Comparison of ENCODE assay signal across 19 cellular contexts in the genomic region with DNA sequence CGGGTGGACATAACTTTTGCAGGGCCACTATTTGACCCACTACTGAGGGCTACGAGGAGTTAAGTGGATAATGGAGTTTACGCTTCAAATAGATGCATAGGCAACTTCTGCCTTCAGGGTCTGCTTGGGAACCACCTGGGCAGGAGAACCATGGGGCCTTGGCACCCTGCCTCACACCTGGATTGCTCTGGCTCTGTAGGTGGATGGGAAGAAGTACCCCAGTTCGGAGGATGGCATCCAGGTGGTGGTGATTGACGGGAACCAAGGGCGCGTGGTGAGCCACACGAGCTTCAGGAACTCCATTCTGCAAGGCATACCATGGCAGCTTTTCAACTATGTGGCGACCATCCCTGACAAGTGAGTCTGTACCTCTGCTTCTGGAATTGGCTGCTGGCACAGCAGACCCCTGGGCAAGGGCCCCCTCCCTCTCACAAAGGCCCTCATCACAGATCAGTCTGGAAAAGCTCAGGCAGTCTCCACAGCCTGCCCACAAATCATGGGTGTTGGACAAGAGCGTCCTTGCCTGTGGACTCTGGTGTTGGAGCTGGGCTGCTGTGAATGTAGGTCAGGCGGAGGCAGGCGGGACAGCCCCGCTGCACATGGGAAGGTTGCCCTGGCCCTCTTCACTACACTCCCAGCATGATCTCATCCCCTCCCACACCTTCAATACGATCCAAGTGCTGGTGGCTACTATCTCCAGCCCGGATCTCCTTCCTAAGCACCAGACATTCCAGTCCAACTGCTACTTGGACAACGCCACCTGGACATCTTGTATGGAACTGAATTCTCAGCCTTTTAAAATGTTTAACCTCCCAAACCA. TPM values are rescaled to one million over a fixed set of nuclear protein-coding genes. Genes with fewer than 3 reads are reported as not detected.
A peak's percentile ranks its signal among the peaks of the same experiment; 100 is the strongest.
DNase-seq lines count a peak whose midpoint lies in the region; ATAC-seq and TF ChIP-seq lines count a peak whose summit lies in the region.
"Had no signal": no experiment of that assay in that cellular context is flagged by ENCODE, and none has a peak within 500 bp of the region (broad histone marks: within the 10 kb centered on the region; RNA-seq: fewer than 3 reads in every experiment).

No MANE protein-coding gene starts in this region.

- no peaks in the 10 kb centered on the region for H3K4me1 ChIP-seq in mammary epithelial cell (ENCODE audit: insufficient read depth, low read length)
- H3K4me1 ChIP-seq in upper lobe of right lung = no peaks in the 10 kb centered on the region
- H3K4me1 ChIP-seq in tibial nerve = no peaks in the 10 kb centered on the region

- no peak overlapping the region for H3K27ac ChIP-seq in mammary epithelial cell (ENCODE audit: insufficient read depth, low read depth, low read length)
- no peak overlapping the region for H3K27ac ChIP-seq in upper lobe of right lung
- no peak overlapping the region for H3K27ac ChIP-seq in tibial nerve
- H3K27ac ChIP-seq: brain microvascular endothelial cell, PC-9 had no signal

- H3K36me3 ChIP-seq in mammary epithelial cell (ENCODE audit: insufficient read depth, low read length) (no peaks in the 10 kb centered on the region), upper lobe of right lung (peaks cover 95% of the 10 kb centered on the region), tibial nerve (peaks cover 0 to 91% (median 3%) of the 10 kb centered on the region in 3 donors)

- H3K27me3 ChIP-seq in mammary epithelial cell (ENCODE audit: insufficient read depth, low read length) = no peaks in the 10 kb centered on the region
- no peaks in the 10 kb centered on the region for H3K27me3 ChIP-seq in upper lobe of right lung
- H3K27me3 ChIP-seq in tibial nerve = no peaks in the 10 kb centered on the region
- H3K27me3 ChIP-seq: brain microvascular endothelial cell had no signal

- intact Hi-C loops in mammary epithelial cell (cut with micrococcal nuclease) (no loop called here), upper lobe of right lung (cut with DNase I) (no loop called here)

- no peak overlapping the region for H3K4me2 ChIP-seq in mammary epithelial cell (ENCODE audit: insufficient read depth, low read depth, low read length)
- H3K4me2 ChIP-seq: PC-9 had no signal

- no peak for TF ChIP-seq EP300 in tibial nerve (IDR thresholded peaks at IDR 0.05)

- ATAC-seq in upper lobe of right lung (peak; percentile 18), HG03469 (IDR thresholded peaks at IDR 0.05; ENCODE audit: unreplicated experiment) (no peak)
- ATAC-seq: WTC11 had no signal

- H3K36me3 Mint-ChIP-seq in neural crest cell (ENCODE audit: low read depth) = peaks cover 14% of the 10 kb centered on the region
- H3K36me3 Mint-ChIP-seq in immature natural killer cell = peaks cover 13 to 48% (median 19%) of the 10 kb centered on the region in 3 donors

- H3K27me3 Mint-ChIP-seq in neural crest cell (ENCODE audit: low read depth) (no peaks in the 10 kb centered on the region), immature natural killer cell (ENCODE audit: low read depth in 3 of 3) (peaks cover 0 to 2% (median 2%) of the 10 kb centered on the region in 3 donors)
- H3K27me3 Mint-ChIP-seq: activated naive CD4-positive, alpha-beta T cell treated with anti-CD3 and anti-CD28 coated beads, Interleukin-2, amount 10 ng/mL, durations not matched to agents 7 days and 5 days; CD4-positive, alpha-beta memory T cell had no signal

- DNase-seq in T47D (ENCODE audit: low read depth in 1 of 2, low spot score in 1 of 2) (peak; percentile 59 to 85), mammary epithelial cell (no peak), fibroblast of mammary gland (ENCODE audit: low read depth) (peak; percentile 58), neural crest cell (ENCODE audit: low read depth, low spot score) (no peak), upper lobe of right lung (no peak), tibial nerve (ENCODE audit: low spot score in 2 of 2) (no peak), immature natural killer cell (no peak)
- DNase-seq: activated naive CD4-positive, alpha-beta T cell treated with anti-CD3 and anti-CD28 coated beads, Interleukin-2, amount 10 ng/mL, durations not matched to agents 7 days and 5 days; brain microvascular endothelial cell; CD4-positive, alpha-beta memory T cell; effector memory CD4-positive, alpha-beta T cell; foreskin fibroblast; mesenchymal stem cell; NCI-H1694 treated with DMSO at 0.1 percent for 48 hours; NCI-H524 treated with DMSO at 0.1 percent for 48 hours; PC-9; SW 1271 had no signal

- H3K27ac Mint-ChIP-seq in neural crest cell (ENCODE audit: unreplicated experiment) = peak overlapping the region; percentile 88
- H3K27ac Mint-ChIP-seq in immature natural killer cell = peak overlapping the region in 1 of 6 donors; percentile 45
- H3K27ac Mint-ChIP-seq: activated naive CD4-positive, alpha-beta T cell treated with anti-CD3 and anti-CD28 coated beads, Interleukin-2, amount 10 ng/mL, durations not matched to agents 7 days and 5 days; CD4-positive, alpha-beta memory T cell; WTC11 had no signal

- TF ChIP-seq CTCF in mammary epithelial cell (conservative IDR thresholded peaks at IDR 0.05 in 1 of 2, IDR thresholded peaks at IDR 0.05 in 1 of 2; ENCODE audit: extremely low read depth in 1 of 2, insufficient read depth in 1 of 2, low read depth in 1 of 2, low read length in 2 of 2) (no peak), fibroblast of mammary gland (conservative IDR thresholded peaks at IDR 0.05; ENCODE audit: control insufficient read depth, insufficient read depth, low read depth, low read length) (peak; percentile 14), neural crest cell (conservative IDR thresholded peaks at IDR 0.05) (no peak), upper lobe of right lung (IDR thresholded peaks at IDR 0.05) (no peak), tibial nerve (IDR thresholded peaks at IDR 0.05) (no peak)

- H3K4me3 ChIP-seq in mammary epithelial cell (replicated peaks in 1 of 3; ENCODE audit: insufficient read depth in 1 of 3, low read depth in 2 of 3, low read length in 3 of 3) (no peak overlapping the region), fibroblast of mammary gland (ENCODE audit: control insufficient read depth, low read depth, low read length) (no peak overlapping the region), upper lobe of right lung (no peak overlapping the region), tibial nerve (no peak overlapping the region)
- H3K4me3 ChIP-seq: PC-9 had no signal

- H3K9me3 ChIP-seq in mammary epithelial cell (replicated peaks; ENCODE audit: insufficient read depth, low read length) (no peaks in the 10 kb centered on the region), upper lobe of right lung (no peaks in the 10 kb centered on the region), tibial nerve (no peaks in the 10 kb centered on the region)

- in situ Hi-C loops in T47D (cut with HindIII; ENCODE audit: low pct_unique_long_range_greater_than_20kb, low sequenced_read_pairs) (no loop called here), mammary epithelial cell (cut with MboI; ENCODE audit: low sequenced_read_pairs in 2 of 2) (no loop called here)

- H2AFZ ChIP-seq in mammary epithelial cell (ENCODE audit: low read depth, low read length) = no peak overlapping the region
- H2AFZ ChIP-seq: PC-9 had no signal

- no peaks in the 10 kb centered on the region for H3K79me2 ChIP-seq in mammary epithelial cell (ENCODE audit: insufficient read depth, low read length)

- no peak overlapping the region for H3K9ac ChIP-seq in mammary epithelial cell (ENCODE audit: insufficient read depth, low read length)

- TF ChIP-seq POLR2A in tibial nerve (IDR thresholded peaks at IDR 0.05) = no peak

- dilution Hi-C loops in mammary epithelial cell (cut with HindIII; ENCODE audit: low sequenced_read_pairs) = no loop called here

- H3K4me1 Mint-ChIP-seq in neural crest cell = no peaks in the 10 kb centered on the region
- no peaks in the 10 kb centered on the region for H3K4me1 Mint-ChIP-seq in immature natural killer cell
- H3K4me1 Mint-ChIP-seq: activated naive CD4-positive, alpha-beta T cell treated with anti-CD3 and anti-CD28 coated beads, Interleukin-2, amount 10 ng/mL, durations not matched to agents 7 days and 5 days; CD4-positive, alpha-beta memory T cell had no signal

- no peaks in the 10 kb centered on the region for H4K20me1 ChIP-seq in mammary epithelial cell (ENCODE audit: insufficient read depth, low read length)

- BruUV-seq in mammary epithelial cell (replicated peaks; lab: Mats Ljungman, UMichigan) = no TSS peak

- CTCF ChIA-PET in mammary epithelial cell (lab: Charles Lee; ENCODE audit: low non-redundant PET) = no interaction called here

- 65% methylated on average over 6 of the region's 16 CpGs for WGBS in mammary epithelial cell (ENCODE audit: low coverage, missing lambda C conversion rate)
- WGBS in tibial nerve, 2 donors = 83 to 86% methylated on average over 16 of the region's 16 CpGs

- no peak overlapping the region for H3K4me3 Mint-ChIP-seq in neural crest cell
- no peak overlapping the region for H3K4me3 Mint-ChIP-seq in immature natural killer cell
- H3K4me3 Mint-ChIP-seq: activated naive CD4-positive, alpha-beta T cell treated with anti-CD3 and anti-CD28 coated beads, Interleukin-2, amount 10 ng/mL, durations not matched to agents 7 days and 5 days; CD4-positive, alpha-beta memory T cell; WTC11 had no signal

- H3K9me3 Mint-ChIP-seq in neural crest cell (no peaks in the 10 kb centered on the region), immature natural killer cell (no peaks in the 10 kb centered on the region)
- H3K9me3 Mint-ChIP-seq: activated naive CD4-positive, alpha-beta T cell treated with anti-CD3 and anti-CD28 coated beads, Interleukin-2, amount 10 ng/mL, durations not matched to agents 7 days and 5 days; CD4-positive, alpha-beta memory T cell; WTC11 had no signal

RNA-seq across cellular contexts. Expression of a gene that starts 46.7 kb away (rescaled TPM):
- total RNA-seq in mammary epithelial cell (10 to 100 TPM; 13.2 to 25.9 TPM), neural crest cell (30.7 and 31.9 TPM in 2 replicates), upper lobe of right lung (26.7 TPM), tibial nerve (10 to 100 TPM; 21.2 to 43.8 (median 35.1) TPM)
- polyA plus RNA-seq in mammary epithelial cell (15.7 TPM), immature natural killer cell (10 to 100 TPM; 22.3 to 39.6 (median 32.1) TPM)
- 26.1 TPM for polyA minus RNA-seq in mammary epithelial cell

RNA-seq across cellular contexts. Expression of a gene that starts 57.8 kb away (rescaled TPM):
- total RNA-seq in mammary epithelial cell (10 to 100 TPM; 16.8 to 18.1 TPM), neural crest cell (30.6 and 31.7 TPM in 2 replicates), upper lobe of right lung (27.8 TPM), tibial nerve (10 to 100 TPM; 18.8 to 46.5 (median 30.0) TPM)
- polyA plus RNA-seq in mammary epithelial cell (10.0 TPM), immature natural killer cell (1 to 10 TPM; 2.6 to 5.4 (median 3.4) TPM)
- polyA minus RNA-seq in mammary epithelial cell = 5.0 TPM

Comparison
In these comparisons a context has a peak if more than half of its experiments do, and no peak if none do; other contexts are left out.
1. DNase-seq: peak in T47D (2 of 2) and fibroblast of mammary gland (single experiment); none in mammary epithelial cell (single experiment), neural crest cell (single experiment), upper lobe of right lung (single experiment), tibial nerve (0 of 2) and immature natural killer cell (0 of 3).